9 cellular contexts compared by ENCODE assay signal in genomic region chr2:172484253-172484652, GRCh38. TPM values are rescaled to one million over a fixed set of nuclear protein-coding genes. Genes with fewer than 3 reads are reported as not detected.
DNase-seq lines count a peak whose midpoint lies in the region; ATAC-seq and FAIRE-seq lines count a peak whose summit lies in the region.
"Had no signal": no experiment of that assay in that cellular context is flagged by ENCODE, and none has a peak within 500 bp of the region (broad histone marks: within the 10 kb centered on the region; RNA-seq: fewer than 3 reads in every experiment).

No MANE protein-coding gene starts in this region.

- peaks cover 5 to 21% of the 10 kb centered on the region in 2 donors for H3K36me3 ChIP-seq in small intestine (ENCODE audit: control insufficient read depth in 2 of 2, insufficient read depth in 2 of 2, low read length in 2 of 2)

- no peak overlapping the region for H3K4me3 Mint-ChIP-seq in activated naive CD4-positive, alpha-beta T cell treated with anti-CD3 and anti-CD28 coated beads, Interleukin-2, amount 10 ng/mL, durations not matched to agents 7 days and 5 days

- DNase-seq in activated naive CD4-positive, alpha-beta T cell treated with anti-CD3 and anti-CD28 coated beads, Interleukin-2, amount 10 ng/mL, durations not matched to agents 7 days and 5 days: no peak
- no peak for DNase-seq in activated naive CD4-positive, alpha-beta T cell treated with anti-CD3 and anti-CD28 coated beads, Interleukin-2, amount 50 U/mL, for 16 hours
- DNase-seq in NCI-H2171 (lab: John Stamatoyannopoulos, UW) (peak; percentile 16), dedifferentiated amniotic fluid mesenchymal stem cell (ENCODE audit: extremely low spot score) (peak; percentile 26), small intestine (peak; percentile 55), DMS79 (lab: John Stamatoyannopoulos, UW) (no peak), DMS114 treated with DMSO at 0.1 percent for 48 hours (lab: John Stamatoyannopoulos, UW; ENCODE audit: unreplicated experiment) (no peak)
- DNase-seq: NCI-H2029 had no signal

- 16 to 31% (median 29%) methylated on average over 4 of the region's 4 CpGs for WGBS in small intestine, 3 donors

- no peaks in the 10 kb centered on the region for H3K27me3 Mint-ChIP-seq in activated naive CD4-positive, alpha-beta T cell treated with anti-CD3 and anti-CD28 coated beads, Interleukin-2, amount 10 ng/mL, durations not matched to agents 7 days and 5 days

- ATAC-seq in GM19455 (IDR thresholded peaks at IDR 0.05; ENCODE audit: unreplicated experiment): no peak

- H3K9me3 Mint-ChIP-seq in activated naive CD4-positive, alpha-beta T cell treated with anti-CD3 and anti-CD28 coated beads, Interleukin-2, amount 10 ng/mL, durations not matched to agents 7 days and 5 days: no peaks in the 10 kb centered on the region

- peaks cover 72% of the 10 kb centered on the region for H3K36me3 Mint-ChIP-seq in activated naive CD4-positive, alpha-beta T cell treated with anti-CD3 and anti-CD28 coated beads, Interleukin-2, amount 10 ng/mL, durations not matched to agents 7 days and 5 days

- H3K27me3 ChIP-seq in small intestine (ENCODE audit: control insufficient read depth in 2 of 2, insufficient read depth in 2 of 2, low read length in 2 of 2): no peaks in the 10 kb centered on the region

- peak overlapping the region; percentile 1 for H3K27ac Mint-ChIP-seq in activated naive CD4-positive, alpha-beta T cell treated with anti-CD3 and anti-CD28 coated beads, Interleukin-2, amount 10 ng/mL, durations not matched to agents 7 days and 5 days

- H3K9me3 ChIP-seq in small intestine (ENCODE audit: control insufficient read depth, low read depth): no peaks in the 10 kb centered on the region

- FAIRE-seq in small intestine (lab: Jason Lieb, UNC): no peak

- no peaks in the 10 kb centered on the region for H3K4me1 ChIP-seq in small intestine (ENCODE audit: control insufficient read depth in 2 of 2, insufficient read depth in 1 of 2, low read depth in 1 of 2, low read length in 1 of 2)

- H3K27ac ChIP-seq in small intestine (ENCODE audit: low read depth in 1 of 2, low read length in 1 of 2): peak overlapping the region in 1 of 2 donors; percentile 27

- no peak overlapping the region for H3K4me3 ChIP-seq in small intestine (ENCODE audit: low read depth in 1 of 2, low read length in 2 of 2)

- H3K4me1 Mint-ChIP-seq in activated naive CD4-positive, alpha-beta T cell treated with anti-CD3 and anti-CD28 coated beads, Interleukin-2, amount 10 ng/mL, durations not matched to agents 7 days and 5 days: peaks cover 37% of the 10 kb centered on the region

- CTCF ChIA-PET in activated naive CD4-positive, alpha-beta T cell treated with anti-CD3 and anti-CD28 coated beads, Interleukin-2, amount 10 ng/mL, durations not matched to agents 7 days and 5 days (lab: Charles Lee): interaction anchor here (0.6 to 4.0 kb wide), 11 partner anchors 9 to 313 kb away, joined by 3 to 22 read pairs (median 4); no protein-coding TSS in a partner anchor

RNA-seq across cellular contexts. Expression of gene ITGA6, which starts 56.9 kb away (rescaled TPM):
- 10 to 100 TPM; 33.2 to 81.0 (median 37.1) TPM for polyA plus RNA-seq in small intestine

Comparison
In these comparisons a context has a peak if more than half of its experiments do, and no peak if none do; other contexts are left out.
1. DNase-seq: peak in NCI-H2171 (single experiment), dedifferentiated amniotic fluid mesenchymal stem cell (single experiment) and small intestine (single experiment); none in activated naive CD4-positive, alpha-beta T cell treated with anti-CD3 and anti-CD28 coated beads, Interleukin-2, amount 10 ng/mL, durations not matched to agents 7 days and 5 days (single experiment), activated naive CD4-positive, alpha-beta T cell treated with anti-CD3 and anti-CD28 coated beads, Interleukin-2, amount 50 U/mL, for 16 hours (single experiment), DMS79 (single experiment) and DMS114 treated with DMSO at 0.1 percent for 48 hours (single experiment).